Comparison of ENCODE assay signal across 18 cellular contexts in the genomic region with DNA sequence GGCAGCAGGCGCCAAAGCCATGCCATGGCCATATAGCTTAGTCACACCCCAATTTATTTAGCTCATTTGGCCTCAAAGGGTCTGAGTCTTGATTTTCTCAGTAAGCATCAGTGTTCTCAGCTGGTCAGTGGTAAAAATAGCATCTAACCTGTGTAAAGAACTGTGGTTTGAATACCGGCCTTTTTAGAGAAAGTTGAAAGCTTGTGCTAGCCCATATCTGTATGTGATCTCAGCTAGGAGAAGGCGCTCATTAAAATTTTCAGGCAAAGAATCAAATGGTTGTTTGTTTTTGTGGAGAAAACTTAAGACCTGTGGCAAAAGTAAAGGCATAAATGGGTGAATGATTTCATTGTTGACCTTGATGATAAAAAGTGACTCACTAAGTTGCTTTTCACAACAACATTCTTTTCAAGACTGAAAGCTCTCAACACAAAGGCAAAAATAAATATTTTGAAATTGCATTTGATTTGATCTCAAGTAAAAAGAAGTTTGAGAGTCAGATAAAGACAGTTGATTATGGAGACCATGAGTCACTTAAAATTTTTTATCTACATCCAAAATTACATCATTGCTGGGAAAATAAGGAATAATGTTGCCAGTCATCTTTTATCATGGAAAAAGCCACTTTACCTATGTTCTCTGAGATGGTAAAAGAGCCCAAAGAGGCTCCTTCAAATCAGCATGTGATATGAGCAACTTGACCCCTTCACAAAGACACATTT.
DNase-seq lines count a peak whose midpoint lies in the region; ATAC-seq, FAIRE-seq and TF ChIP-seq lines count a peak whose summit lies in the region.
"Had no signal": no experiment of that assay in that cellular context is flagged by ENCODE, and none has a peak within 500 bp of the region (broad histone marks: within the 10 kb centered on the region; RNA-seq: fewer than 3 reads in every experiment).

No MANE protein-coding gene starts in this region.

- peak overlapping the region; percentile 96 for H2BK120ac ChIP-seq in IMR-90 (ENCODE audit: low read depth, low read length)

- H3K79me2 ChIP-seq in keratinocyte (ENCODE audit: control insufficient read depth, insufficient read depth, low read length) = no peaks in the 10 kb centered on the region

- no peaks in the 10 kb centered on the region for H3K36me3 ChIP-seq in IMR-90 (ENCODE audit: control insufficient read depth, insufficient read depth, low read length)
- H3K36me3 ChIP-seq in keratinocyte (ENCODE audit: control insufficient read depth in 2 of 2, extremely low read depth in 1 of 2, insufficient read depth in 2 of 2, low read length in 2 of 2) = no peaks in the 10 kb centered on the region
- H3K36me3 ChIP-seq in H7 (replicated peaks; ENCODE audit: control insufficient read depth, insufficient read depth, low read length) = no peaks in the 10 kb centered on the region
- H3K36me3 ChIP-seq: cardiac muscle cell, transverse colon had no signal

- no peak overlapping the region for H3K27ac Mint-ChIP-seq in activated CD8-positive, alpha-beta memory T cell treated with anti-CD3 and anti-CD28 coated beads, Interleukin-2, amount 10 ng/mL, durations not matched to agents 7 days and 5 days
- H3K27ac Mint-ChIP-seq: activated CD4-positive, alpha-beta T cell treated with anti-CD3 and anti-CD28 coated beads for 36 hours; activated T-helper 17 cell treated with anti-CD3 and anti-CD28 coated beads, Interleukin-2, amount 50 U/mL, for 72 hours had no signal

- DNase-seq in AG04449 (ENCODE audit: low read depth, low spot score) = peak; percentile 5
- DNase-seq in IMR-90 = peak; percentile 68
- DNase-seq in astrocyte of the hippocampus (ENCODE audit: low read depth, low spot score) = peak; percentile 93
- DNase-seq in keratinocyte (ENCODE audit: low read depth, low spot score) = peak; percentile 4
- DNase-seq in DMS 273 treated with DMSO at 0.1 percent for 48 hours (lab: John Stamatoyannopoulos, UW) = no peak
- DNase-seq in activated CD8-positive, alpha-beta memory T cell treated with anti-CD3 and anti-CD28 coated beads, Interleukin-2, amount 10 ng/mL, durations not matched to agents 7 days and 5 days = no peak
- DNase-seq in H7 = no peak
- DNase-seq: activated CD4-positive, alpha-beta T cell treated with anti-CD3 and anti-CD28 coated beads for 36 hours; islet precursor cell; NCI-H187 treated with DMSO at 0.1 percent for 48 hours; nephron progenitor cell; NK-92 treated with Interleukin-12 subunit alpha and Interleukin-12 subunit beta, amount 100 ng/mL, for 24 hours; T-helper 1 cell; transverse colon had no signal

- H3K4me2 ChIP-seq in IMR-90 (ENCODE audit: low read depth, low read length) (peak overlapping the region; percentile 36; the same call in 1 of the 2 replicates), keratinocyte (ENCODE audit: control insufficient read depth, extremely low read depth, insufficient read depth, low read depth, low read length) (no peak overlapping the region)

- CTCF ChIA-PET in AG04449 (lab: Yijun Ruan, JAX) = no interaction called here
- CTCF ChIA-PET in IMR-90 (lab: Yijun Ruan, JAX) = interaction anchor here (1.4 to 1.8 kb wide), 2 partner anchors 49 to 51 kb away, joined by 3 to 7 read pairs; no protein-coding TSS in a partner anchor
- CTCF ChIA-PET in activated CD8-positive, alpha-beta memory T cell treated with anti-CD3 and anti-CD28 coated beads, Interleukin-2, amount 10 ng/mL, durations not matched to agents 7 days and 5 days (lab: Charles Lee) = no interaction called here

- peak overlapping the region; percentile 88 for H4K5ac ChIP-seq in IMR-90 (ENCODE audit: low read depth, low read length)

- peak overlapping the region; percentile 80; the same call in 1 of the 2 replicates for H3K56ac ChIP-seq in IMR-90 (ENCODE audit: extremely low read depth, insufficient read depth, low read length)

- H3K4ac ChIP-seq in IMR-90 (ENCODE audit: low read depth, low read length) = peak overlapping the region; percentile 90

- H3K14ac ChIP-seq in IMR-90 (replicated peaks; ENCODE audit: low read depth, low read length) = peak overlapping the region; percentile 77

- peak overlapping the region; percentile 59 for H4K91ac ChIP-seq in IMR-90 (ENCODE audit: insufficient read depth, low read depth, low read length)

- H3K9ac ChIP-seq in IMR-90 (ENCODE audit: low read depth, low read length) (0 out of 2 replicates have a peak overlapping the region, but pooled peaks have one; percentile 6), keratinocyte (ENCODE audit: control insufficient read depth, extremely low read depth, insufficient read depth, low read length) (no peak overlapping the region)

- no peak for TF ChIP-seq POLR2A in IMR-90 (IDR thresholded peaks at IDR 0.05; ENCODE audit: low read depth, low read length)

- FAIRE-seq in keratinocyte (lab: Jason Lieb, UNC) = no peak
- FAIRE-seq: GM12892 had no signal

- intact Hi-C loops in IMR-90 (cut with micrococcal nuclease) = no loop called here

- H2AFZ ChIP-seq in IMR-90 (replicated peaks; ENCODE audit: low read length, poor library complexity) (no peak overlapping the region), keratinocyte (ENCODE audit: control insufficient read depth, low read length) (no peak overlapping the region)

- peak overlapping the region; percentile 59; the same call in 1 of the 3 replicates for H2BK15ac ChIP-seq in IMR-90 (ENCODE audit: low read depth, low read length)

- H4K8ac ChIP-seq in IMR-90 (ENCODE audit: low read depth in 2 of 2, low read length in 2 of 2) = peak overlapping the region; percentile 28 to 80

- H3K4me3 ChIP-seq in AG04449 (ENCODE audit: low read depth, low read length) = no peak overlapping the region
- no peak overlapping the region for H3K4me3 ChIP-seq in IMR-90 (ENCODE audit: insufficient read depth, low read depth, low read length)
- no peak overlapping the region for H3K4me3 ChIP-seq in keratinocyte (ENCODE audit: control insufficient read depth in 2 of 3, extremely low read depth in 1 of 3, insufficient read depth in 2 of 3, low read depth in 1 of 3, low read length in 3 of 3)
- no peak overlapping the region for H3K4me3 ChIP-seq in H7 (ENCODE audit: insufficient read depth, low read depth, low read length)
- H3K4me3 ChIP-seq: cardiac muscle cell, transverse colon had no signal

- H4K20me1 ChIP-seq in IMR-90 (ENCODE audit: insufficient read depth, low read length) (no peaks in the 10 kb centered on the region), keratinocyte (ENCODE audit: control insufficient read depth, extremely low read depth, insufficient read depth, low read length) (no peaks in the 10 kb centered on the region)

- no peaks in the 10 kb centered on the region for H3K9me3 ChIP-seq in IMR-90 (ENCODE audit: control insufficient read depth, insufficient read depth, low read length)
- H3K9me3 ChIP-seq in keratinocyte (ENCODE audit: control insufficient read depth, low read depth, low read length) = no peaks in the 10 kb centered on the region
- H3K9me3 ChIP-seq: transverse colon had no signal

- H3K4me1 ChIP-seq in IMR-90 (ENCODE audit: control insufficient read depth, insufficient read depth, low read length) (peaks cover 24% of the 10 kb centered on the region), keratinocyte (ENCODE audit: control insufficient read depth, extremely low read depth, insufficient read depth, low read length) (no peaks in the 10 kb centered on the region)
- H3K4me1 ChIP-seq: transverse colon had no signal

- H2AK5ac ChIP-seq in IMR-90 (ENCODE audit: low read depth, low read length) = peak overlapping the region; percentile 88

- POLR2A ChIA-PET in AG04449 (lab: Yijun Ruan, JAX) (no interaction called here), IMR-90 (lab: Charles Lee; ENCODE audit: unreplicated experiment) (no interaction called here)

- H2AK9ac ChIP-seq in IMR-90 (replicated peaks; ENCODE audit: low read depth, low read length, poor library complexity) = no peak overlapping the region

- no peak for TF ChIP-seq RAD21 in IMR-90 (IDR thresholded peaks at IDR 0.05; ENCODE audit: low read length)

- in situ Hi-C loops in IMR-90 (cut with MboI; ENCODE audit: low sequenced_read_pairs) = no loop called here

- H3K18ac ChIP-seq in IMR-90 (ENCODE audit: low read depth, low read length) = peak overlapping the region; percentile 82

- TF ChIP-seq CTCF in AG04449 (IDR thresholded peaks at IDR 0.05; ENCODE audit: insufficient read depth, low read length, missing control alignments) (no peak), IMR-90 (conservative IDR thresholded peaks at IDR 0.05; ENCODE audit: low read depth, low read length) (no peak), keratinocyte (optimal IDR thresholded peaks at IDR 0.05 in 1 of 3, IDR thresholded peaks at IDR 0.05 in 1 of 3, conservative IDR thresholded peaks at IDR 0.05 in 1 of 3; ENCODE audit: extremely low read depth in 1 of 3, insufficient read depth in 2 of 3, low read length in 3 of 3) (no peak)

- dilution Hi-C loops in IMR-90 (cut with HindIII; ENCODE audit: low sequenced_read_pairs, unreplicated experiment) (no loop called here), keratinocyte (cut with MboI; ENCODE audit: extremely low pct_ligation_motif_present, low sequenced_read_pairs) (no loop called here)

- BruUV-seq in IMR-90 (replicated peaks; lab: Mats Ljungman, UMichigan) = no TSS peak

- H3K27ac ChIP-seq in IMR-90 (ENCODE audit: insufficient read depth, low read length) (peak overlapping the region; percentile 92), keratinocyte (ENCODE audit: control insufficient read depth, insufficient read depth, low read length) (no peak overlapping the region)
- H3K27ac ChIP-seq: cardiac muscle cell, transverse colon had no signal

- H3K79me1 ChIP-seq in IMR-90 (ENCODE audit: low read depth in 1 of 2, low read length in 2 of 2) = no peaks in the 10 kb centered on the region

- H3K23ac ChIP-seq in IMR-90 (ENCODE audit: low read depth, low read length) = peak overlapping the region; percentile 84

- peaks cover 2% of the 10 kb centered on the region for H3K9me3 Mint-ChIP-seq in activated CD8-positive, alpha-beta memory T cell treated with anti-CD3 and anti-CD28 coated beads, Interleukin-2, amount 10 ng/mL, durations not matched to agents 7 days and 5 days (ENCODE audit: low read depth)
- H3K9me3 Mint-ChIP-seq: activated T-helper 17 cell treated with anti-CD3 and anti-CD28 coated beads, Interleukin-2, amount 50 U/mL, for 72 hours had no signal

- H3K27me3 Mint-ChIP-seq in activated CD8-positive, alpha-beta memory T cell treated with anti-CD3 and anti-CD28 coated beads, Interleukin-2, amount 10 ng/mL, durations not matched to agents 7 days and 5 days = peaks cover 35% of the 10 kb centered on the region

- H3K4me1 Mint-ChIP-seq in activated CD8-positive, alpha-beta memory T cell treated with anti-CD3 and anti-CD28 coated beads, Interleukin-2, amount 10 ng/mL, durations not matched to agents 7 days and 5 days = no peaks in the 10 kb centered on the region
- H3K4me1 Mint-ChIP-seq: activated CD4-positive, alpha-beta T cell treated with anti-CD3 and anti-CD28 coated beads for 36 hours; activated T-helper 17 cell treated with anti-CD3 and anti-CD28 coated beads, Interleukin-2, amount 50 U/mL, for 72 hours had no signal

- H2BK5ac ChIP-seq in IMR-90 (ENCODE audit: low read depth, low read length, poor library complexity, severe bottlenecking) = peak overlapping the region; percentile 62

- H3K27me3 ChIP-seq in IMR-90 (ENCODE audit: control insufficient read depth, insufficient read depth, low read length) (no peaks in the 10 kb centered on the region), keratinocyte (ENCODE audit: control insufficient read depth, extremely low read depth, insufficient read depth, low read length) (no peaks in the 10 kb centered on the region), H7 (ENCODE audit: control insufficient read depth, insufficient read depth, low read length) (no peaks in the 10 kb centered on the region)
- H3K27me3 ChIP-seq: cardiac muscle cell had no signal

- 50% methylated on average over 1 of the region's 3 CpGs; no CpG with 5 or more reads in 1 of the 2 experiments for WGBS in IMR-90 (ENCODE audit: extremely low coverage in 2 of 2, insufficient read length in 1 of 2), 2 experiments

- H3K4me3 Mint-ChIP-seq in activated CD8-positive, alpha-beta memory T cell treated with anti-CD3 and anti-CD28 coated beads, Interleukin-2, amount 10 ng/mL, durations not matched to agents 7 days and 5 days = no peak overlapping the region
- H3K4me3 Mint-ChIP-seq: activated CD4-positive, alpha-beta T cell treated with anti-CD3 and anti-CD28 coated beads for 36 hours; activated T-helper 17 cell treated with anti-CD3 and anti-CD28 coated beads, Interleukin-2, amount 50 U/mL, for 72 hours; nephron progenitor cell had no signal

- H3K9me1 ChIP-seq in IMR-90 (ENCODE audit: insufficient read depth, low read length) = peaks cover 8% of the 10 kb centered on the region; the same call in 1 of the 2 replicates
- H3K9me1 ChIP-seq in keratinocyte (ENCODE audit: control insufficient read depth, extremely low read depth, insufficient read depth, low read length) = no peaks in the 10 kb centered on the region

- peak overlapping the region; percentile 95 for H2BK20ac ChIP-seq in IMR-90 (ENCODE audit: low read depth, low read length)

- no peaks in the 10 kb centered on the region for H3K36me3 Mint-ChIP-seq in activated CD8-positive, alpha-beta memory T cell treated with anti-CD3 and anti-CD28 coated beads, Interleukin-2, amount 10 ng/mL, durations not matched to agents 7 days and 5 days

- ATAC-seq in IMR-90 (ENCODE audit: low read depth) (no peak; the same call in 1 of the 2 replicates), HG02763 (IDR thresholded peaks at IDR 0.05; ENCODE audit: unreplicated experiment) (no peak)
- no peak for ATAC-seq in activated CD8-positive, alpha-beta memory T cell treated with anti-CD3 and anti-CD28 coated beads, Interleukin-2, amount 10 ng/mL, durations not matched to agents 7 days and 5 days
- ATAC-seq: activated CD4-positive, alpha-beta T cell treated with anti-CD3 and anti-CD28 coated beads for 36 hours; activated T-helper 17 cell treated with anti-CD3 and anti-CD28 coated beads, Interleukin-2, amount 50 U/mL, for 72 hours had no signal

Comparison
In these comparisons a context has a peak if more than half of its experiments do, and no peak if none do; other contexts are left out.
1. DNase-seq: peak in AG04449 (single experiment), IMR-90 (single experiment), astrocyte of the hippocampus (single experiment) and keratinocyte (single experiment); none in DMS 273 treated with DMSO at 0.1 percent for 48 hours (single experiment), activated CD8-positive, alpha-beta memory T cell treated with anti-CD3 and anti-CD28 coated beads, Interleukin-2, amount 10 ng/mL, durations not matched to agents 7 days and 5 days (single experiment) and H7 (single experiment).